8 cellular contexts compared by ENCODE assay signal in the genomic region with DNA sequence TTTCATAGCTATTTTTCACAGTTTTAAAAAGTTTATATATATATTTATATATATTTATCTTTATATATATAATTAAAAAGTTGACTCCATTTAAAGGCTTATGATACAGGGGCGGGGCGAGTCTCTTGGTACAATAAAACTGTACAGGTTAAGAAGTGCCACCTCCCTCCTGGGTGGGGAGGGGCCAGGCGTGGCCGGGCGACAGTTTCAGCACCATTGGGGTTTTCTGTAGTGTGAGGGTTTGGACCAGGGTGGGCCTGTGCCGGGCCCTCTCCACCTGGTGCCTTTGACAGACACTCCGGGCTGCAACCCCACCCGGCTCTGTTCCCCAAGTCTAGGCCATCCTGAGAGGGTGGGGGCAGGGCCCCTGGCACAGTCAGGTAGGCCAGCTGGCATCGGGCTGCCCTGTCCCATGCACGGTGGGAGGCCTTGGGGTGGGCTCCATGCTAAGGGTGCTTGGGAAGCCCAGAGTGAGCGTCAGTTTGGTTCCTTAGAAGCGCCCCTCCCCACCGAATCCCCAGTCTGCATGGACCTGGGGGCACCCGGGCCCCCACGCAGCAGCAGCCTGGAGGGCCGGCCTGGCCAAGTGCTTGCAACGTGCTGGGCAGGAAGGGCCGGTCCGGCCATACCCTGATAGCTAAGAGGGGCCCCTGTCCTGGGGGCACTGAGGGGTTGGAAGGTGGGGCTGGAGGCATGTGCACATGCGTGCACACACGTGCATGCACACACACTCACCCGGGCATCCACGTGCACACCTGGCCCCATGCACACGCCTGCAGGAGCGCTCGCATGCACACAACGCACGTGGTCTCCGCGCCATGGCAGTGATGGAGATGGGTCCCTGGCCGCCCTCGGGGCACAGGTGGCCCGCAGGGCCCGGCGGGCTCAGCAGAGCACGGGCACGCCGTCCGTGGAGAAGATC. TPM values are rescaled to one million over a fixed set of nuclear protein-coding genes. Genes with fewer than 3 reads are reported as not detected.
DNase-seq lines count a peak whose midpoint lies in the region; ATAC-seq, FAIRE-seq and TF ChIP-seq lines count a peak whose summit lies in the region.
"Not testable (repeated sequence)": the region's sequence is repeated elsewhere in the genome, so short reads cannot be mapped to it uniquely, and the experiment has no call there.
"Had no signal": no experiment of that assay in that cellular context is flagged by ENCODE, and none has a peak within 500 bp of the region (broad histone marks: within the 10 kb centered on the region; RNA-seq: fewer than 3 reads in every experiment).

No MANE protein-coding gene starts in this region.

- not testable (repeated sequence) for H3K4me3 Mint-ChIP-seq in Calu3 (ENCODE audit: low read depth, unreplicated experiment)

- intact Hi-C loops in Calu3 (cut with micrococcal nuclease; ENCODE audit: unreplicated experiment); OCI-LY7 (cut with micrococcal nuclease; ENCODE audit: unreplicated experiment); K562 (cut with micrococcal nuclease); colonic mucosa (cut with DNase I); HepG2 (cut with micrococcal nuclease; ENCODE audit: unreplicated experiment); transverse colon (cut with DNase I; ENCODE audit: low total_unique reads): not testable (repeated sequence)

- H3K27ac Mint-ChIP-seq in Calu3 (ENCODE audit: unreplicated experiment) = not testable (repeated sequence)

- not testable (repeated sequence) for H4K20me1 ChIP-seq in OCI-LY7 (ENCODE audit: insufficient read depth, low read length); K562 (replicated peaks; ENCODE audit: control insufficient read depth, insufficient read depth, low read length); HepG2 (ENCODE audit: insufficient read depth, low read length)

- H3K4me1 ChIP-seq in OCI-LY7 (ENCODE audit: insufficient read depth, low read length, poor library complexity, severe bottlenecking); colonic mucosa; HepG2 (ENCODE audit: insufficient read depth, low read length); small intestine (ENCODE audit: control insufficient read depth in 2 of 2, insufficient read depth in 1 of 2, low read depth in 1 of 2, low read length in 1 of 2); transverse colon: not testable (repeated sequence)
- H3K4me1 ChIP-seq in K562 (replicated peaks in 1 of 2; ENCODE audit: control insufficient read depth in 2 of 2, insufficient read depth in 2 of 2, low read length in 2 of 2) = peaks cover 0 to 16% of the 10 kb centered on the region in 2 experiments; a peak in 2 of 5 replicates

- not testable (repeated sequence) for TF ChIP-seq EP300 in K562 (IDR thresholded peaks at IDR 0.05; ENCODE audit: low read length); HepG2 (IDR thresholded peaks at IDR 0.05; ENCODE audit: low read depth in 2 of 2, low read length in 2 of 2); HepG2 (CRISPR knock-in tag; IDR thresholded peaks at IDR 0.05; ENCODE audit: borderline replicate concordance); transverse colon (IDR thresholded peaks at IDR 0.05; ENCODE audit: low read depth)

- H3K4me2 ChIP-seq in OCI-LY7 (ENCODE audit: low read length); K562 (ENCODE audit: insufficient read depth, low read length); HepG2 (ENCODE audit: low read depth, low read length): not testable (repeated sequence)

- not testable (repeated sequence) for H2AFZ ChIP-seq in OCI-LY7 (ENCODE audit: low read length); K562 (ENCODE audit: low read depth, low read length); HepG2 (ENCODE audit: low read length)

- not testable (repeated sequence) for H3K9me1 ChIP-seq in K562 (ENCODE audit: control insufficient read depth, insufficient read depth, low read length)

- H3K27me3 ChIP-seq in K562 (ENCODE audit: control insufficient read depth in 2 of 2, insufficient read depth in 2 of 2, low read length in 2 of 2) = peaks cover 0 to 13% of the 10 kb centered on the region in 2 experiments; a peak in 2 of 5 replicates
- not testable (repeated sequence) for H3K27me3 ChIP-seq in colonic mucosa; HepG2 (ENCODE audit: control insufficient read depth in 1 of 2, insufficient read depth in 2 of 2, low read length in 2 of 2); small intestine (ENCODE audit: control insufficient read depth in 2 of 2, insufficient read depth in 2 of 2, low read length in 2 of 2); transverse colon

- BruUV-seq in Calu3 (replicated peaks; lab: Mats Ljungman, UMichigan) = TSS peak; percentile 28
- TSS peak; percentile 80 for BruUV-seq in OCI-LY7 (replicated peaks; lab: Mats Ljungman, UMichigan)
- BruUV-seq in K562 (replicated peaks; lab: Mats Ljungman, UMichigan) = not testable (repeated sequence)
- BruUV-seq in HepG2 (replicated peaks; lab: Mats Ljungman, UMichigan) = TSS peak; percentile 47

- ATAC-seq in K562 = not testable (repeated sequence)
- ATAC-seq in HepG2 = peak; percentile 4; the same call in 2 of the 3 replicates

- 83% methylated on average over 20 of the region's 39 CpGs for WGBS in K562 (ENCODE audit: insufficient coverage, low coverage, missing lambda C conversion rate)
- WGBS in HepG2 (ENCODE audit: low lambda C conversion rate) = 94% methylated on average over 15 of the region's 39 CpGs
- WGBS in small intestine, 3 donors = 79 to 90% (median 85%) methylated on average over 34 to 39 of the region's 39 CpGs
- 77 to 78% methylated on average over 6 to 32 of the region's 39 CpGs for WGBS in transverse colon (ENCODE audit: low coverage in 1 of 2), 2 donors

- CTCF ChIA-PET in Calu3 (lab: Charles Lee) = interaction anchor here (0.9 kb wide), 1 partner anchor 67 kb away, joined by 4 read pairs; no protein-coding TSS in a partner anchor
- CTCF ChIA-PET in OCI-LY7 (lab: Charles Lee; ENCODE audit: unreplicated experiment); K562 (lab: Yijun Ruan, JAX; ENCODE audit: low intra/inter-chr PET ratio); HepG2 (lab: Yijun Ruan, JAX; ENCODE audit: low intra/inter-chr PET ratio, low total read pairs): not testable (repeated sequence)

- H3K9me3 ChIP-seq in OCI-LY7 (ENCODE audit: low read length); K562 (replicated peaks; ENCODE audit: control insufficient read depth, insufficient read depth, low read depth, low read length); colonic mucosa; HepG2 (ENCODE audit: low read length); small intestine (ENCODE audit: control insufficient read depth, low read depth); transverse colon: not testable (repeated sequence)

- not testable (repeated sequence) for H3K4me3 ChIP-seq in OCI-LY7 (ENCODE audit: low read depth, low read length, poor library complexity, severe bottlenecking); K562; colonic mucosa; HepG2 (replicated peaks in 1 of 3; ENCODE audit: insufficient read depth in 1 of 3, low read depth in 2 of 3, low read length in 3 of 3); small intestine (ENCODE audit: low read depth in 1 of 2, low read length in 2 of 2); transverse colon

- not testable (repeated sequence) for H3K36me3 ChIP-seq in OCI-LY7 (ENCODE audit: insufficient read depth, low read length); K562 (ENCODE audit: control insufficient read depth, insufficient read depth, low read length); colonic mucosa
- H3K36me3 ChIP-seq in HepG2 (replicated peaks in 1 of 2; ENCODE audit: control insufficient read depth in 1 of 2, insufficient read depth in 2 of 2, low read length in 2 of 2) (peaks cover 8 to 11% of the 10 kb centered on the region in 2 experiments), small intestine (ENCODE audit: control insufficient read depth in 2 of 2, insufficient read depth in 2 of 2, low read length in 2 of 2) (peaks cover 0 to 11% of the 10 kb centered on the region in 2 donors), transverse colon (peaks cover 0 to 34% (median 12%) of the 10 kb centered on the region in 4 donors)

- not testable (repeated sequence) for H3K9ac ChIP-seq in K562 (ENCODE audit: insufficient read depth in 1 of 2, low read depth in 2 of 2, low read length in 2 of 2); colonic mucosa (ENCODE audit: low read depth in 2 of 2, low read length in 2 of 2); HepG2 (ENCODE audit: insufficient read depth, low read depth, low read length)

- TF ChIP-seq POLR2A in K562 (conservative IDR thresholded peaks at IDR 0.05); transverse colon (IDR thresholded peaks at IDR 0.05): not testable (repeated sequence)
- TF ChIP-seq POLR2A in HepG2 (IDR thresholded peaks at IDR 0.05; ENCODE audit: insufficient read depth in 1 of 2, low read depth in 2 of 2, low read length in 2 of 2) = peak in 1 of 2 experiments; percentile 32; a peak in 1 of 4 replicates

- POLR2A ChIA-PET in OCI-LY7 (lab: Charles Lee); K562 (lab: Yijun Ruan, JAX); HepG2 (lab: Yijun Ruan, JAX): not testable (repeated sequence)

- not testable (repeated sequence) for H3K9me3 Mint-ChIP-seq in Calu3 (ENCODE audit: low read depth, unreplicated experiment)

- H3K79me2 ChIP-seq in OCI-LY7 (ENCODE audit: insufficient read depth, low read depth, low read length); K562 (ENCODE audit: control insufficient read depth, insufficient read depth, low read length); HepG2 (ENCODE audit: insufficient read depth, low read length): not testable (repeated sequence)

- not testable (repeated sequence) for H3K27ac ChIP-seq in OCI-LY7 (ENCODE audit: low read depth, low read length, poor library complexity, severe bottlenecking); K562 (ENCODE audit: extremely low read depth, low read depth, low read length); colonic mucosa; HepG2 (ENCODE audit: extremely low read length, insufficient read depth, low read length); small intestine (ENCODE audit: low read depth in 1 of 2, low read length in 1 of 2); transverse colon

- H3K36me3 Mint-ChIP-seq in Calu3 (ENCODE audit: insufficient read depth, unreplicated experiment) = peaks cover 67% of the 10 kb centered on the region

- in situ Hi-C loops in K562 (cut with MboI); HepG2 (cut with HindIII; ENCODE audit: extremely low pct_ligation_motif_present, low pct_unique_long_range_greater_than_20kb); transverse colon (cut with MboI; ENCODE audit: low pct_ligation_motif_present in 1 of 4, low pct_unique_long_range_greater_than_20kb in 1 of 4, low sequenced_read_pairs in 3 of 4): not testable (repeated sequence)

- H3K27me3 Mint-ChIP-seq in Calu3 (ENCODE audit: unreplicated experiment) = peaks cover 14% of the 10 kb centered on the region

- DNase-seq in Calu3; OCI-LY7 (ENCODE audit: low spot score); K562 (ENCODE audit: extremely low read depth in 1 of 4, low spot score in 3 of 4); HepG2 (ENCODE audit: low spot score): not testable (repeated sequence)
- DNase-seq in colonic mucosa (peak; percentile 69), small intestine (peak; percentile 33), transverse colon (peak; percentile 66)

- H3K4me1 Mint-ChIP-seq in Calu3 (ENCODE audit: low read depth, unreplicated experiment) = not testable (repeated sequence)

- FAIRE-seq in K562 (lab: Jason Lieb, UNC); HepG2 (lab: Jason Lieb, UNC); small intestine (lab: Jason Lieb, UNC): not testable (repeated sequence)

- not testable (repeated sequence) for H3K9me2 ChIP-seq in OCI-LY7 (ENCODE audit: insufficient read depth, low read length)

- not testable (repeated sequence) for TF ChIP-seq RAD21 in K562 (CRISPR knock-in tag; conservative IDR thresholded peaks at IDR 0.05 in 1 of 2, IDR thresholded peaks at IDR 0.05 in 1 of 2); HepG2 (CRISPR knock-in tag; IDR thresholded peaks at IDR 0.05)

- TF ChIP-seq CTCF in Calu3 (IDR thresholded peaks at IDR 0.05; ENCODE audit: unreplicated experiment); OCI-LY7 (conservative IDR thresholded peaks at IDR 0.05; ENCODE audit: low read length); K562 (IDR thresholded peaks at IDR 0.05 in 2 of 3, conservative IDR thresholded peaks at IDR 0.05 in 1 of 3; ENCODE audit: insufficient read depth in 2 of 3, low read depth in 1 of 3, low read length in 3 of 3); colonic mucosa (IDR thresholded peaks at IDR 0.05); HepG2 (CRISPR knock-in tag; IDR thresholded peaks at IDR 0.05); transverse colon (IDR thresholded peaks at IDR 0.05): not testable (repeated sequence)

RNA-seq across cellular contexts. Expression of a gene that starts 24.7 kb away (rescaled TPM):
- total RNA-seq in Calu3 (2022) (1.9 and 2.5 TPM in 2 replicates), OCI-LY7 (2022) (0.44 and 0.67 TPM in 2 replicates), K562 (2014; rRNA removed) (0.77 and 2.3 TPM in 2 replicates), K562 (2014; rRNA removed; fragmentation: Illumina TruSeq; extraction: Trizol) (0.03 and 0.29 TPM in 2 replicates), K562 (2015; rRNA removed; fragmentation: Illumina TruSeq; extraction: Trizol) (0.14 and 0.19 TPM in 2 replicates), K562 (2021) (1.2 and 1.4 TPM in 2 replicates), colonic mucosa (10 to 100 TPM in 1 of 2 donors, 1 to 10 TPM in 1; 4.6 to 20.7 TPM), HepG2 (2016; rRNA removed; fragmentation: Illumina TruSeq; extraction: Trizol) (21.2 and 31.7 TPM in 2 replicates), transverse colon (10 to 100 TPM in 1 of 4 donors, 1 to 10 TPM in 2, under 1 TPM in 1; 0.60 to 36.3 (median 2.6) TPM)
- 0.06 TPM in 1 of 2 replicates, not detected in the other for total RNA-seq in OCI-LY7 (2014; rRNA removed; shearing (Covaris generic))
- 2.7 and 9.3 TPM in 2 replicates for total RNA-seq in K562 (2011; cell fraction: chromatin; rRNA removed; ENCODE audit: low replicate concordance)
- 2.4 and 3.3 TPM in 2 replicates for total RNA-seq in K562 (2011; cell fraction: nucleolus; rRNA removed)
- 3.4 and 3.6 TPM in 2 replicates for total RNA-seq in K562 (2011; cell fraction: nucleoplasm; rRNA removed)
- polyA plus RNA-seq in K562 (2011; rRNA removed) (1.1 and 1.2 TPM in 2 replicates), K562 (2014; fragmentation: Illumina TruSeq; extraction: Trizol) (0.37 and 1.1 TPM in 2 replicates), K562 (2014; fragmentation: Nextera tagmentation; extraction: Ambion mirVana) (under 1 TPM; 0.01 to 0.03 TPM), K562 (2014; rRNA removed) (0.82 and 1.2 TPM in 2 replicates), HepG2 (2011; rRNA removed) (29.7 and 53.0 TPM in 2 replicates), small intestine (1 to 10 TPM; 1.1 to 5.0 (median 1.4) TPM)
- polyA plus RNA-seq in K562 (2011; cell fraction: cytosol; rRNA removed) = 0.80 and 4.7 TPM in 2 replicates
- polyA plus RNA-seq in K562 (2011; cell fraction: nucleus; rRNA removed) = 1.7 and 4.8 TPM in 2 replicates
- 0.60 and 0.78 TPM in 2 replicates for polyA plus RNA-seq in K562 (2012)
- polyA minus RNA-seq in K562 (2011; rRNA and poly(A)+ RNA removed) = 0.36 and 2.3 TPM in 2 replicates
- 0.86 and 4.1 TPM in 2 replicates for polyA minus RNA-seq in K562 (2011; cell fraction: cytosol; rRNA and poly(A)+ RNA removed)
- polyA minus RNA-seq in K562 (2011; cell fraction: nucleus; rRNA and poly(A)+ RNA removed) = 0.44 and 0.54 TPM in 2 replicates
- total RNA-seq in HepG2 (2016; cell fraction: cytosol; rRNA removed; fragmentation: Illumina TruSeq; extraction: Trizol; ENCODE audit: low read depth) = 33.8 and 34.7 TPM in 2 replicates
- total RNA-seq in HepG2 (2016; cell fraction: insoluble cytoplasmic fraction; rRNA removed; fragmentation: Illumina TruSeq; extraction: Trizol) = 18.9 and 30.5 TPM in 2 replicates
- total RNA-seq in HepG2 (2016; cell fraction: membrane; rRNA removed; fragmentation: Illumina TruSeq; extraction: Trizol) = 76.3 and 81.9 TPM in 2 replicates
- 18.2 and 22.5 TPM in 2 replicates for total RNA-seq in HepG2 (2016; cell fraction: nucleus; rRNA removed; fragmentation: Illumina TruSeq; extraction: Trizol)
- 23.1 and 35.9 TPM in 2 replicates for polyA plus RNA-seq in HepG2 (2011; cell fraction: cytosol; rRNA removed)
- polyA plus RNA-seq in HepG2 (2011; cell fraction: nucleus; rRNA removed) = 110 and 117 TPM in 2 replicates
- polyA plus RNA-seq in HepG2 (2012) = 21.6 and 26.5 TPM in 2 replicates
- polyA plus RNA-seq in HepG2 (2016; cell fraction: cytosol; fragmentation: Illumina TruSeq; extraction: Trizol; ENCODE audit: low read depth) = 78.6 and 80.2 TPM in 2 replicates
- polyA plus RNA-seq in HepG2 (2016; cell fraction: insoluble cytoplasmic fraction; fragmentation: Illumina TruSeq; extraction: Trizol; ENCODE audit: low read depth) = 31.0 and 42.3 TPM in 2 replicates
- 113 and 128 TPM in 2 replicates for polyA plus RNA-seq in HepG2 (2016; cell fraction: membrane; fragmentation: Illumina TruSeq; extraction: Trizol; ENCODE audit: low read depth)
- 57.1 and 65.3 TPM in 2 replicates for polyA plus RNA-seq in HepG2 (2016; cell fraction: nucleus; fragmentation: Illumina TruSeq; extraction: Trizol; ENCODE audit: insufficient read depth, low read depth)
- polyA minus RNA-seq in HepG2 (2011; rRNA and poly(A)+ RNA removed; ENCODE audit: low replicate concordance) = 1.5 and 136 TPM in 2 replicates
- polyA minus RNA-seq in HepG2 (2011; cell fraction: cytosol; rRNA and poly(A)+ RNA removed) = 23.7 and 26.6 TPM in 2 replicates
- polyA minus RNA-seq in HepG2 (2011; cell fraction: nucleus; rRNA and poly(A)+ RNA removed) = 20.0 and 25.2 TPM in 2 replicates
- polyA plus RNA-seq: IgD-negative memory B cell had no signal
